Comparison of ENCODE assay signal across 21 cellular contexts in genomic region chr11:117039270-117039669, GRCh38. TPM values are rescaled to one million over a fixed set of nuclear protein-coding genes. Genes with fewer than 3 reads are reported as not detected.
DNase-seq lines count a peak whose midpoint lies in the region; ATAC-seq, FAIRE-seq and TF ChIP-seq lines count a peak whose summit lies in the region.
"Had no signal": no experiment of that assay in that cellular context is flagged by ENCODE, and none has a peak within 500 bp of the region (broad histone marks: within the 10 kb centered on the region; RNA-seq: fewer than 3 reads in every experiment).

No MANE protein-coding gene starts in this region.

- DNase-seq in activated CD4-positive, alpha-beta T cell treated with anti-CD3 and anti-CD28 coated beads, Interleukin-2, amount 10 ng/mL, durations not matched to agents 24 days and 14 days, result peak; percentile 42
- DNase-seq in activated CD4-positive, alpha-beta T cell treated with anti-CD3 and anti-CD28 coated beads, Interleukin-2, amount 50 U/mL, for 1 hour, result no peak
- no peak for DNase-seq in GM12892 (ENCODE audit: insufficient read length)
- DNase-seq in naive thymus-derived CD8-positive, alpha-beta T cell, result no peak
- DNase-seq in NK-92 treated with Interleukin-12 subunit alpha and Interleukin-12 subunit beta, amount 100 ng/mL, for 24 hours (lab: John Stamatoyannopoulos, UW), result no peak
- no peak for DNase-seq in hippocampal formation (lab: John Stamatoyannopoulos, UW)
- DNase-seq: 8988T, COR-L47, DMS 273 treated with DMSO at 0.1 percent for 48 hours, DND-41, GOT3, KG1, NCI-H1694 treated with DMSO at 0.1 percent for 48 hours, NCI-H2107, NCI-H2227 treated with DMSO at 0.1 percent for 48 hours, NCI-H510A treated with DMSO at 0.1 percent for 48 hours, NCI-H82, RPMI8226, SHP77 treated with DMSO at 0.1 percent for 48 hours had no signal

- peaks cover 5% of the 10 kb centered on the region for H3K36me3 Mint-ChIP-seq in activated CD4-positive, alpha-beta T cell treated with anti-CD3 and anti-CD28 coated beads, Interleukin-2, amount 10 ng/mL, durations not matched to agents 24 days and 14 days (ENCODE audit: low read depth)
- peaks cover 17% of the 10 kb centered on the region for H3K36me3 Mint-ChIP-seq in activated T-helper 17 cell treated with anti-CD3 and anti-CD28 coated beads, Interleukin-2, amount 50 U/mL, for 72 hours (ENCODE audit: low read depth)
- H3K36me3 Mint-ChIP-seq in naive thymus-derived CD8-positive, alpha-beta T cell, result peaks cover 0 to 2% (median 0%) of the 10 kb centered on the region in 3 donors

- TF ChIP-seq POLR2A in GM12892 (IDR thresholded peaks at IDR 0.05; ENCODE audit: low read depth, low read length), result no peak

- H3K27me3 Mint-ChIP-seq in activated CD4-positive, alpha-beta T cell treated with anti-CD3 and anti-CD28 coated beads, Interleukin-2, amount 10 ng/mL, durations not matched to agents 24 days and 14 days, result no peaks in the 10 kb centered on the region
- no peaks in the 10 kb centered on the region for H3K27me3 Mint-ChIP-seq in activated T-helper 17 cell treated with anti-CD3 and anti-CD28 coated beads, Interleukin-2, amount 50 U/mL, for 72 hours
- no peaks in the 10 kb centered on the region for H3K27me3 Mint-ChIP-seq in naive thymus-derived CD8-positive, alpha-beta T cell

- POLR2A ChIA-PET in naive thymus-derived CD8-positive, alpha-beta T cell (lab: Charles Lee), result no interaction called here

- peak; percentile 16 for ATAC-seq in activated T-helper 17 cell treated with anti-CD3 and anti-CD28 coated beads, Interleukin-2, amount 50 U/mL, for 72 hours (replicated peaks)
- ATAC-seq in naive thymus-derived CD8-positive, alpha-beta T cell, result no peak
- no peak for ATAC-seq in HG03025 (IDR thresholded peaks at IDR 0.05; ENCODE audit: low FRiP score, unreplicated experiment)

- no peaks in the 10 kb centered on the region for H3K9me3 Mint-ChIP-seq in activated CD4-positive, alpha-beta T cell treated with anti-CD3 and anti-CD28 coated beads, Interleukin-2, amount 10 ng/mL, durations not matched to agents 24 days and 14 days
- H3K9me3 Mint-ChIP-seq in activated T-helper 17 cell treated with anti-CD3 and anti-CD28 coated beads, Interleukin-2, amount 50 U/mL, for 72 hours, result no peaks in the 10 kb centered on the region
- no peaks in the 10 kb centered on the region for H3K9me3 Mint-ChIP-seq in naive thymus-derived CD8-positive, alpha-beta T cell

- intact Hi-C loops in activated CD4-positive, alpha-beta T cell treated with anti-CD3 and anti-CD28 coated beads, Interleukin-2, amount 10 ng/mL, durations not matched to agents 24 days and 14 days (cut with micrococcal nuclease), result no loop called here

- peaks cover 43% of the 10 kb centered on the region for H3K4me1 Mint-ChIP-seq in activated CD4-positive, alpha-beta T cell treated with anti-CD3 and anti-CD28 coated beads, Interleukin-2, amount 10 ng/mL, durations not matched to agents 24 days and 14 days
- H3K4me1 Mint-ChIP-seq in activated T-helper 17 cell treated with anti-CD3 and anti-CD28 coated beads, Interleukin-2, amount 50 U/mL, for 72 hours, result peaks cover 52% of the 10 kb centered on the region
- peaks cover 25 to 86% (median 73%) of the 10 kb centered on the region in 4 donors for H3K4me1 Mint-ChIP-seq in naive thymus-derived CD8-positive, alpha-beta T cell

- FAIRE-seq in GM12892 (lab: Jason Lieb, UNC), result peak; percentile 86

- H3K27ac Mint-ChIP-seq in activated CD4-positive, alpha-beta T cell treated with anti-CD3 and anti-CD28 coated beads, Interleukin-2, amount 10 ng/mL, durations not matched to agents 24 days and 14 days, result peak overlapping the region; percentile 13
- peak overlapping the region; percentile 41 for H3K27ac Mint-ChIP-seq in activated T-helper 17 cell treated with anti-CD3 and anti-CD28 coated beads, Interleukin-2, amount 50 U/mL, for 72 hours
- H3K27ac Mint-ChIP-seq in naive thymus-derived CD8-positive, alpha-beta T cell, result peak overlapping the region in 7 of 10 donors; percentile 3 to 83 (median 66)

- no peak overlapping the region for H3K4me3 Mint-ChIP-seq in activated CD4-positive, alpha-beta T cell treated with anti-CD3 and anti-CD28 coated beads, Interleukin-2, amount 10 ng/mL, durations not matched to agents 24 days and 14 days
- no peak overlapping the region for H3K4me3 Mint-ChIP-seq in activated T-helper 17 cell treated with anti-CD3 and anti-CD28 coated beads, Interleukin-2, amount 50 U/mL, for 72 hours
- H3K4me3 Mint-ChIP-seq in naive thymus-derived CD8-positive, alpha-beta T cell, result no peak overlapping the region

RNA-seq across cellular contexts. Expression of gene SIK3, which starts 59.0 kb away (rescaled TPM):
- 38.4 and 38.7 TPM in 2 replicates for total RNA-seq in activated CD4-positive, alpha-beta T cell treated with anti-CD3 and anti-CD28 coated beads, Interleukin-2, amount 10 ng/mL, durations not matched to agents 24 days and 14 days
- polyA plus RNA-seq in GM12892 (2012; ENCODE audit: missing spikeins), result 17.6 TPM
- total RNA-seq in activated T-helper 17 cell treated with anti-CD3 and anti-CD28 coated beads, Interleukin-2, amount 50 U/mL, for 72 hours, result 10 to 100 TPM; 41.9 to 55.7 TPM
- total RNA-seq in naive thymus-derived CD8-positive, alpha-beta T cell, result 10 to 100 TPM; 63.4 to 69.2 TPM
- 10 to 100 TPM; 14.1 to 16.2 (median 15.2) TPM for polyA plus RNA-seq in naive thymus-derived CD8-positive, alpha-beta T cell

Comparison
In these comparisons a context has a peak if more than half of its experiments do, and no peak if none do; other contexts are left out.
1. H3K27ac Mint-ChIP-seq: peak in every context shown above with its lines; median percentile 66 in naive thymus-derived CD8-positive, alpha-beta T cell; 41 in activated T-helper 17 cell treated with anti-CD3 and anti-CD28 coated beads, Interleukin-2, amount 50 U/mL, for 72 hours; 13 in activated CD4-positive, alpha-beta T cell treated with anti-CD3 and anti-CD28 coated beads, Interleukin-2, amount 10 ng/mL, durations not matched to agents 24 days and 14 days.